8 cellular contexts compared by ENCODE assay signal in the genomic region with DNA sequence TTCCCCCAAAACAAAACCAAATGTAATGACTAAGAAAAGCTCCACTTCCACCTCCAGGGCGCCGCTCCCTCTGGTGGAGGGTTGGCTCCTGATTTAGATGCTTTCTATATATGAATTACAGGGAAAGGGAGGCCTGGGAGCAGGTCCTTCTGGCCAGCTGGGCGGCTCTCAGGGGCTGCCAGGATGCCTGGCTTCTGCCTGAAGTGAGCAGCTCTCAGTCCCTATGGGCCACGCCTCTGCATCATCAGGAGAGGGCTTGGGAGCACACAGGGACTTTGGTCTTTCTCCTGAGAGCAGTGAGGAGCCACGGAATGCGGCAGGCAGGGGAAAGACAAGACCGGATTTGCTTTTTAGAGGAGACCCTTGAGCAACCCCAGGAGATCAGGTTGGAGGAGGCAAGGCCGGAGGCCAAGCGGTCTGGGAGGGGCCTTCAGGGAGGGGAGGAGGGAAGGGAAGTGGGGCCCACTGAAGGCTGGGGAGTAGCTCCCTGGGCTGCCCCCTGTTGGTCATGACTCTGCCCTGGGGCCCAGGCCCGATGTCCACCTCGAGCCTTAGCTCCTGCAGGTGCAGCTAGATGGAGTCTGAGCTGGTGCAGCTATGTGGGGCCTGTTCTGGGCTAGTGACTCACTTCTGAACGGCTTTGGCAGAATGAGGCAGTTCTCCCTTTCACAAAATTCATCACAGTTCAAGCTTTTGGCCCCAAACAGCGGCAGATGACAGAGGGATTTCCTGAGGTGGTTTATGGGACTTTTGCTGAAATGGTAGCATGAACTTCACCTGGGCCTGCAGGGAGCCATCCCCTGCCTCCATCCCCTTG. TPM values are rescaled to one million over a fixed set of nuclear protein-coding genes. Genes with fewer than 3 reads are reported as not detected.
DNase-seq lines count a peak whose midpoint lies in the region; ATAC-seq, FAIRE-seq and TF ChIP-seq lines count a peak whose summit lies in the region.

No MANE protein-coding gene starts in this region.

- no peak overlapping the region for H2AFZ ChIP-seq in OCI-LY3 (ENCODE audit: low read depth, low read length)

- no peaks in the 10 kb centered on the region for H4K20me1 ChIP-seq in OCI-LY3 (ENCODE audit: insufficient read depth, low read length)

- peaks cover 38% of the 10 kb centered on the region for H3K79me2 ChIP-seq in OCI-LY3 (ENCODE audit: low read length)

- no peak for FAIRE-seq in kidney (lab: Jason Lieb, UNC)

- DNase-seq in GM10266 (ENCODE audit: extremely low spot score) (peak; percentile 57), germinal center (ENCODE audit: low spot score) (peak; percentile 52), SK-N-DZ (ENCODE audit: low spot score) (no peak), kidney (no peak)

- peak overlapping the region; percentile 99 for H3K27ac ChIP-seq in OCI-LY3 (ENCODE audit: low read length)
- no peak overlapping the region for H3K27ac ChIP-seq in kidney (ENCODE audit: low read depth in 2 of 2, low read length in 2 of 2)

- H3K4me1 ChIP-seq in OCI-LY3 (ENCODE audit: low read length) (peaks cover 96% of the 10 kb centered on the region), kidney (ENCODE audit: control insufficient read depth in 1 of 2, insufficient read depth in 1 of 2, low read depth in 1 of 2, low read length in 2 of 2) (peaks cover 5 to 18% of the 10 kb centered on the region in 2 donors)

- ATAC-seq in GM21423 (IDR thresholded peaks at IDR 0.05; ENCODE audit: unreplicated experiment) (peak; percentile 19), HG02938 (IDR thresholded peaks at IDR 0.05; ENCODE audit: unreplicated experiment) (no peak), HG03521 (IDR thresholded peaks at IDR 0.05; ENCODE audit: unreplicated experiment) (no peak)

- peak overlapping the region; percentile 99 for H3K9ac ChIP-seq in OCI-LY3 (ENCODE audit: low read length)
- H3K9ac ChIP-seq in kidney (ENCODE audit: low read length in 2 of 2) = no peak overlapping the region

- H3K27me3 ChIP-seq in OCI-LY3 (ENCODE audit: low read depth, low read length) = no peaks in the 10 kb centered on the region

- H3K4me3 ChIP-seq in OCI-LY3 (ENCODE audit: low read length) (peak overlapping the region; percentile 74), kidney (ENCODE audit: low read length in 2 of 2) (no peak overlapping the region)

- H3K36me3 ChIP-seq in OCI-LY3 (replicated peaks; ENCODE audit: low read depth, low read length) (no peaks in the 10 kb centered on the region), kidney (ENCODE audit: control insufficient read depth in 1 of 2, insufficient read depth in 2 of 2, low read length in 2 of 2) (no peaks in the 10 kb centered on the region)

- intact Hi-C loops in kidney (cut with DNase I) = no loop called here

- H3K4me2 ChIP-seq in OCI-LY3 (ENCODE audit: low read length) = peak overlapping the region; percentile 97

- no peaks in the 10 kb centered on the region; the same call in 1 of the 2 replicates for H3K9me3 ChIP-seq in OCI-LY3 (ENCODE audit: insufficient read depth, low read length)
- H3K9me3 ChIP-seq in kidney (ENCODE audit: control insufficient read depth in 1 of 2, low read length in 2 of 2) = no peaks in the 10 kb centered on the region

- TF ChIP-seq CTCF in GM10266 (IDR thresholded peaks at IDR 0.05; ENCODE audit: control insufficient read depth, insufficient read depth, low read depth, missing control alignments) (peak; percentile 73), OCI-LY3 (IDR thresholded peaks at IDR 0.05; ENCODE audit: low read depth, low read length) (peak; percentile 68), kidney (IDR thresholded peaks at IDR 0.05; ENCODE audit: borderline replicate concordance, extremely low read depth, insufficient read depth) (no peak)

RNA-seq across cellular contexts. Expression of gene GRHPR, which starts 11.3 kb away (rescaled TPM):
- 226 and 229 TPM in 2 replicates for polyA plus RNA-seq in SK-N-DZ (2014; cell fraction: cytosol; rRNA removed)
- polyA plus RNA-seq in SK-N-DZ (2014; cell fraction: nucleus; rRNA removed) = 179 and 202 TPM in 2 replicates
- 101 TPM for total RNA-seq in kidney
- polyA plus RNA-seq in kidney (ENCODE audit: insufficient read depth, low read depth, low replicate concordance) = 257 TPM

RNA-seq across cellular contexts. Expression of gene ZBTB5, which starts 54.1 kb away (rescaled TPM):
- polyA plus RNA-seq in SK-N-DZ (2014; cell fraction: cytosol; rRNA removed) = 31.7 and 35.9 TPM in 2 replicates
- 19.0 and 21.7 TPM in 2 replicates for polyA plus RNA-seq in SK-N-DZ (2014; cell fraction: nucleus; rRNA removed)
- total RNA-seq in kidney = 14.1 TPM
- polyA plus RNA-seq in kidney (ENCODE audit: insufficient read depth, low read depth, low replicate concordance) = 6.1 TPM

Comparison
In these comparisons a context has a peak if more than half of its experiments do, and no peak if none do; other contexts are left out.
1. DNase-seq: peak in GM10266 (single experiment) and germinal center (single experiment); none in SK-N-DZ (single experiment) and kidney (single experiment).